In the genomic region with DNA sequence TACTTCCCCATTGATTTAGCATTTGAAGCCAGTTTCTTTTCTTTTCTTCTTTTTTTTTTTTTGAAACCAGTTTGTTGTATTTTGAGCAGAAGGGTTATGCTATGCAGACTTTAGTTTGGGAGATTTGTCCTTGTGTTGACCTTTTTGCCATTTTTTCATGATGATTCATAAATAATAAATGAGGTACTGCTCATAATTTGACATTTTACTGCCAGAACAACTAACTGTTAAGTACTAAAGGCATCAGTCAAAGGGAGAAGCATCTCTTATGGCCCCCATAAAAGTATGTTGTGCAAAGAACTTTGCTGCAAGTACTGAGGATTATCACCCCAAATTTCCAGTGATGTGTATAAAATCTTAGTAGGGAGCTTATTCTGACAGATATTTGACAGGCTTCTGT, we compare ENCODE assay signal across 1 cellular context.
TF ChIP-seq lines count a peak whose summit lies in the region.

No MANE protein-coding gene starts in this region.

TF ChIP-seq in SK-N-SH, 30 proteins besides CTCF, POLR2A, EP300 and RAD21 (continued from another document):
- TF ChIP-seq, protein P1, sequence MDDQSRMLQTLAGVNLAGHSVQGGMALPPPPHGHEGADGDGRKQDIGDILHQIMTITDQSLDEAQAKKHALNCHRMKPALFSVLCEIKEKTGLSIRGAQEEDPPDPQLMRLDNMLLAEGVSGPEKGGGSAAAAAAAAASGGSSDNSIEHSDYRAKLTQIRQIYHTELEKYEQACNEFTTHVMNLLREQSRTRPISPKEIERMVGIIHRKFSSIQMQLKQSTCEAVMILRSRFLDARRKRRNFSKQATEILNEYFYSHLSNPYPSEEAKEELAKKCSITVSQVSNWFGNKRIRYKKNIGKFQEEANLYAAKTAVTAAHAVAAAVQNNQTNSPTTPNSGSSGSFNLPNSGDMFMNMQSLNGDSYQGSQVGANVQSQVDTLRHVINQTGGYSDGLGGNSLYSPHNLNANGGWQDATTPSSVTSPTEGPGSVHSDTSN (IDR thresholded peaks at IDR 0.05) = peak; percentile 86
- TF ChIP-seq FOSL2 (IDR thresholded peaks at IDR 0.05; ENCODE audit: borderline replicate concordance, low read depth) = peak; percentile 50; the same call in 1 of the 2 replicates
- TF ChIP-seq, protein P2, sequence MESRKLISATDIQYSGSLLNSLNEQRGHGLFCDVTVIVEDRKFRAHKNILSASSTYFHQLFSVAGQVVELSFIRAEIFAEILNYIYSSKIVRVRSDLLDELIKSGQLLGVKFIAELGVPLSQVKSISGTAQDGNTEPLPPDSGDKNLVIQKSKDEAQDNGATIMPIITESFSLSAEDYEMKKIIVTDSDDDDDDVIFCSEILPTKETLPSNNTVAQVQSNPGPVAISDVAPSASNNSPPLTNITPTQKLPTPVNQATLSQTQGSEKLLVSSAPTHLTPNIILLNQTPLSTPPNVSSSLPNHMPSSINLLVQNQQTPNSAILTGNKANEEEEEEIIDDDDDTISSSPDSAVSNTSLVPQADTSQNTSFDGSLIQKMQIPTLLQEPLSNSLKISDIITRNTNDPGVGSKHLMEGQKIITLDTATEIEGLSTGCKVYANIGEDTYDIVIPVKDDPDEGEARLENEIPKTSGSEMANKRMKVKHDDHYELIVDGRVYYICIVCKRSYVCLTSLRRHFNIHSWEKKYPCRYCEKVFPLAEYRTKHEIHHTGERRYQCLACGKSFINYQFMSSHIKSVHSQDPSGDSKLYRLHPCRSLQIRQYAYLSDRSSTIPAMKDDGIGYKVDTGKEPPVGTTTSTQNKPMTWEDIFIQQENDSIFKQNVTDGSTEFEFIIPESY (IDR thresholded peaks at IDR 0.05; ENCODE audit: borderline replicate concordance, low read depth) = no peak
- TF ChIP-seq YY1 (IDR thresholded peaks at IDR 0.05; ENCODE audit: low read depth) = no peak
- TF ChIP-seq, protein P3, sequence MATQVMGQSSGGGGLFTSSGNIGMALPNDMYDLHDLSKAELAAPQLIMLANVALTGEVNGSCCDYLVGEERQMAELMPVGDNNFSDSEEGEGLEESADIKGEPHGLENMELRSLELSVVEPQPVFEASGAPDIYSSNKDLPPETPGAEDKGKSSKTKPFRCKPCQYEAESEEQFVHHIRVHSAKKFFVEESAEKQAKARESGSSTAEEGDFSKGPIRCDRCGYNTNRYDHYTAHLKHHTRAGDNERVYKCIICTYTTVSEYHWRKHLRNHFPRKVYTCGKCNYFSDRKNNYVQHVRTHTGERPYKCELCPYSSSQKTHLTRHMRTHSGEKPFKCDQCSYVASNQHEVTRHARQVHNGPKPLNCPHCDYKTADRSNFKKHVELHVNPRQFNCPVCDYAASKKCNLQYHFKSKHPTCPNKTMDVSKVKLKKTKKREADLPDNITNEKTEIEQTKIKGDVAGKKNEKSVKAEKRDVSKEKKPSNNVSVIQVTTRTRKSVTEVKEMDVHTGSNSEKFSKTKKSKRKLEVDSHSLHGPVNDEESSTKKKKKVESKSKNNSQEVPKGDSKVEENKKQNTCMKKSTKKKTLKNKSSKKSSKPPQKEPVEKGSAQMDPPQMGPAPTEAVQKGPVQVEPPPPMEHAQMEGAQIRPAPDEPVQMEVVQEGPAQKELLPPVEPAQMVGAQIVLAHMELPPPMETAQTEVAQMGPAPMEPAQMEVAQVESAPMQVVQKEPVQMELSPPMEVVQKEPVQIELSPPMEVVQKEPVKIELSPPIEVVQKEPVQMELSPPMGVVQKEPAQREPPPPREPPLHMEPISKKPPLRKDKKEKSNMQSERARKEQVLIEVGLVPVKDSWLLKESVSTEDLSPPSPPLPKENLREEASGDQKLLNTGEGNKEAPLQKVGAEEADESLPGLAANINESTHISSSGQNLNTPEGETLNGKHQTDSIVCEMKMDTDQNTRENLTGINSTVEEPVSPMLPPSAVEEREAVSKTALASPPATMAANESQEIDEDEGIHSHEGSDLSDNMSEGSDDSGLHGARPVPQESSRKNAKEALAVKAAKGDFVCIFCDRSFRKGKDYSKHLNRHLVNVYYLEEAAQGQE (IDR thresholded peaks at IDR 0.05; ENCODE audit: low read depth, low read length) = no peak
- peak; percentile 86 for TF ChIP-seq JUND (IDR thresholded peaks at IDR 0.05)
- peak; percentile 87; the same call in 1 of the 2 replicates for TF ChIP-seq RXRA (IDR thresholded peaks at IDR 0.05; ENCODE audit: borderline replicate concordance, low read depth)
- TF ChIP-seq EZH2phosphoT487 (IDR thresholded peaks at IDR 0.05; ENCODE audit: borderline replicate concordance, low read depth) = no peak
- no peak for TF ChIP-seq GABPA (IDR thresholded peaks at IDR 0.05; ENCODE audit: low read depth)
- TF ChIP-seq, protein P4, sequence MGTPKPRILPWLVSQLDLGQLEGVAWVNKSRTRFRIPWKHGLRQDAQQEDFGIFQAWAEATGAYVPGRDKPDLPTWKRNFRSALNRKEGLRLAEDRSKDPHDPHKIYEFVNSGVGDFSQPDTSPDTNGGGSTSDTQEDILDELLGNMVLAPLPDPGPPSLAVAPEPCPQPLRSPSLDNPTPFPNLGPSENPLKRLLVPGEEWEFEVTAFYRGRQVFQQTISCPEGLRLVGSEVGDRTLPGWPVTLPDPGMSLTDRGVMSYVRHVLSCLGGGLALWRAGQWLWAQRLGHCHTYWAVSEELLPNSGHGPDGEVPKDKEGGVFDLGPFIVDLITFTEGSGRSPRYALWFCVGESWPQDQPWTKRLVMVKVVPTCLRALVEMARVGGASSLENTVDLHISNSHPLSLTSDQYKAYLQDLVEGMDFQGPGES (IDR thresholded peaks at IDR 0.05; ENCODE audit: low read depth, low read length) = no peak
- TF ChIP-seq, protein P5, sequence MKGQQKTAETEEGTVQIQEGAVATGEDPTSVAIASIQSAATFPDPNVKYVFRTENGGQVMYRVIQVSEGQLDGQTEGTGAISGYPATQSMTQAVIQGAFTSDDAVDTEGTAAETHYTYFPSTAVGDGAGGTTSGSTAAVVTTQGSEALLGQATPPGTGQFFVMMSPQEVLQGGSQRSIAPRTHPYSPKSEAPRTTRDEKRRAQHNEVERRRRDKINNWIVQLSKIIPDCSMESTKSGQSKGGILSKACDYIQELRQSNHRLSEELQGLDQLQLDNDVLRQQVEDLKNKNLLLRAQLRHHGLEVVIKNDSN (IDR thresholded peaks at IDR 0.05; ENCODE audit: borderline replicate concordance, low read depth) = no peak
- no peak for TF ChIP-seq FOXM1 (IDR thresholded peaks at IDR 0.05; ENCODE audit: low read depth)
- TF ChIP-seq CHD2 (IDR thresholded peaks at IDR 0.05; ENCODE audit: low read length, partially characterized antibody) = no peak
TF ChIP-seq in SK-N-SH: peak in this region for 6.
